In genomic region chr2:167294775-167295140, GRCh38 we compare ENCODE assay signal across 8 cellular contexts. TPM values are rescaled to one million over a fixed set of nuclear protein-coding genes. Genes with fewer than 3 reads are reported as not detected.
DNase-seq lines count a peak whose midpoint lies in the region; TF ChIP-seq lines count a peak whose summit lies in the region.

No MANE protein-coding gene starts in this region.

- no peak overlapping the region for H3K27ac ChIP-seq in parathyroid adenoma

- no TSS peak for BruUV-seq in Calu3 (replicated peaks; lab: Mats Ljungman, UMichigan)

- DNase-seq in Calu3: no peak
- no peak for DNase-seq in epithelial cell of esophagus (ENCODE audit: low read depth)
- DNase-seq in germinal center (ENCODE audit: low spot score): no peak
- no peak for DNase-seq in stimulated activated naive CD4-positive, alpha-beta T cell (lab: John Stamatoyannopoulos, UW)
- DNase-seq in effector CD8-positive, alpha-beta T cell (lab: John Stamatoyannopoulos, UW): no peak
- DNase-seq in stimulated activated CD8-positive, alpha-beta memory T cell treated with anti-CD3 and anti-CD28 coated beads, Interleukin-4, amount 100 ng/mL, for 48 hours: no peak

- peak overlapping the region; percentile 79 for H3K4me3 Mint-ChIP-seq in Calu3 (ENCODE audit: low read depth, unreplicated experiment)

- peak overlapping the region; percentile 54 for H3K4me2 ChIP-seq in parathyroid adenoma (ENCODE audit: low read length)

- no peaks in the 10 kb centered on the region for H3K27me3 ChIP-seq in parathyroid adenoma (ENCODE audit: control insufficient read depth, insufficient read depth, low read length)

- H3K79me2 ChIP-seq in parathyroid adenoma: no peaks in the 10 kb centered on the region

- H3K36me3 ChIP-seq in parathyroid adenoma (ENCODE audit: control insufficient read depth, insufficient read depth, low read length): no peaks in the 10 kb centered on the region

- H3K4me1 Mint-ChIP-seq in Calu3 (ENCODE audit: low read depth, unreplicated experiment): no peaks in the 10 kb centered on the region

- H3K9me3 ChIP-seq in parathyroid adenoma (ENCODE audit: control insufficient read depth, low read length): no peaks in the 10 kb centered on the region

- no peak overlapping the region for H3K9ac ChIP-seq in parathyroid adenoma

- no peaks in the 10 kb centered on the region for H3K9me3 Mint-ChIP-seq in Calu3 (ENCODE audit: low read depth, unreplicated experiment)

- H2AFZ ChIP-seq in parathyroid adenoma: no peak overlapping the region

- no peak overlapping the region for H3K27ac Mint-ChIP-seq in Calu3 (ENCODE audit: unreplicated experiment)

- peak overlapping the region; percentile 32 for H3K4me3 ChIP-seq in epithelial cell of esophagus (ENCODE audit: low read length)
- H3K4me3 ChIP-seq in parathyroid adenoma (ENCODE audit: low read depth, low read length): peak overlapping the region; percentile 29

- TF ChIP-seq CTCF in Calu3 (IDR thresholded peaks at IDR 0.05; ENCODE audit: unreplicated experiment) (no peak), epithelial cell of esophagus (IDR thresholded peaks at IDR 0.05; ENCODE audit: insufficient read depth, low read depth, low read length, missing control alignments) (no peak), parathyroid adenoma (IDR thresholded peaks at IDR 0.05) (no peak)

- peaks cover 22% of the 10 kb centered on the region for H3K36me3 Mint-ChIP-seq in Calu3 (ENCODE audit: insufficient read depth, unreplicated experiment)

- peaks cover 2% of the 10 kb centered on the region for H3K4me1 ChIP-seq in parathyroid adenoma

- intact Hi-C loops in Calu3 (cut with micrococcal nuclease; ENCODE audit: unreplicated experiment): no loop called here

- CTCF ChIA-PET in Calu3 (lab: Charles Lee): no interaction called here

- H3K27me3 Mint-ChIP-seq in Calu3 (ENCODE audit: unreplicated experiment): no peaks in the 10 kb centered on the region

TF ChIP-seq in PFSK-1, 5 proteins besides CTCF, POLR2A, EP300 and RAD21:
- TF ChIP-seq SIN3A (IDR thresholded peaks at IDR 0.05; ENCODE audit: borderline replicate concordance, insufficient read depth, low read length) (no peak), POLR2AphosphoS5 (IDR thresholded peaks at IDR 0.05; ENCODE audit: low read depth, low read length) (no peak)
- TF ChIP-seq, protein P1, sequence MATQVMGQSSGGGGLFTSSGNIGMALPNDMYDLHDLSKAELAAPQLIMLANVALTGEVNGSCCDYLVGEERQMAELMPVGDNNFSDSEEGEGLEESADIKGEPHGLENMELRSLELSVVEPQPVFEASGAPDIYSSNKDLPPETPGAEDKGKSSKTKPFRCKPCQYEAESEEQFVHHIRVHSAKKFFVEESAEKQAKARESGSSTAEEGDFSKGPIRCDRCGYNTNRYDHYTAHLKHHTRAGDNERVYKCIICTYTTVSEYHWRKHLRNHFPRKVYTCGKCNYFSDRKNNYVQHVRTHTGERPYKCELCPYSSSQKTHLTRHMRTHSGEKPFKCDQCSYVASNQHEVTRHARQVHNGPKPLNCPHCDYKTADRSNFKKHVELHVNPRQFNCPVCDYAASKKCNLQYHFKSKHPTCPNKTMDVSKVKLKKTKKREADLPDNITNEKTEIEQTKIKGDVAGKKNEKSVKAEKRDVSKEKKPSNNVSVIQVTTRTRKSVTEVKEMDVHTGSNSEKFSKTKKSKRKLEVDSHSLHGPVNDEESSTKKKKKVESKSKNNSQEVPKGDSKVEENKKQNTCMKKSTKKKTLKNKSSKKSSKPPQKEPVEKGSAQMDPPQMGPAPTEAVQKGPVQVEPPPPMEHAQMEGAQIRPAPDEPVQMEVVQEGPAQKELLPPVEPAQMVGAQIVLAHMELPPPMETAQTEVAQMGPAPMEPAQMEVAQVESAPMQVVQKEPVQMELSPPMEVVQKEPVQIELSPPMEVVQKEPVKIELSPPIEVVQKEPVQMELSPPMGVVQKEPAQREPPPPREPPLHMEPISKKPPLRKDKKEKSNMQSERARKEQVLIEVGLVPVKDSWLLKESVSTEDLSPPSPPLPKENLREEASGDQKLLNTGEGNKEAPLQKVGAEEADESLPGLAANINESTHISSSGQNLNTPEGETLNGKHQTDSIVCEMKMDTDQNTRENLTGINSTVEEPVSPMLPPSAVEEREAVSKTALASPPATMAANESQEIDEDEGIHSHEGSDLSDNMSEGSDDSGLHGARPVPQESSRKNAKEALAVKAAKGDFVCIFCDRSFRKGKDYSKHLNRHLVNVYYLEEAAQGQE (IDR thresholded peaks at IDR 0.05; ENCODE audit: insufficient read depth in 1 of 2, low read depth in 2 of 2, low read length in 2 of 2): peak; percentile 77 to 86

RNA-seq across cellular contexts. Expression of gene B3GALT1, which starts 2.0 kb away (rescaled TPM):
- 0.98 and 1.1 TPM in 2 replicates for total RNA-seq in Calu3 (2022)
- polyA plus RNA-seq in PFSK-1 (2012; ENCODE audit: insufficient read length, low read depth): 0.60 TPM
